In the genomic region with DNA sequence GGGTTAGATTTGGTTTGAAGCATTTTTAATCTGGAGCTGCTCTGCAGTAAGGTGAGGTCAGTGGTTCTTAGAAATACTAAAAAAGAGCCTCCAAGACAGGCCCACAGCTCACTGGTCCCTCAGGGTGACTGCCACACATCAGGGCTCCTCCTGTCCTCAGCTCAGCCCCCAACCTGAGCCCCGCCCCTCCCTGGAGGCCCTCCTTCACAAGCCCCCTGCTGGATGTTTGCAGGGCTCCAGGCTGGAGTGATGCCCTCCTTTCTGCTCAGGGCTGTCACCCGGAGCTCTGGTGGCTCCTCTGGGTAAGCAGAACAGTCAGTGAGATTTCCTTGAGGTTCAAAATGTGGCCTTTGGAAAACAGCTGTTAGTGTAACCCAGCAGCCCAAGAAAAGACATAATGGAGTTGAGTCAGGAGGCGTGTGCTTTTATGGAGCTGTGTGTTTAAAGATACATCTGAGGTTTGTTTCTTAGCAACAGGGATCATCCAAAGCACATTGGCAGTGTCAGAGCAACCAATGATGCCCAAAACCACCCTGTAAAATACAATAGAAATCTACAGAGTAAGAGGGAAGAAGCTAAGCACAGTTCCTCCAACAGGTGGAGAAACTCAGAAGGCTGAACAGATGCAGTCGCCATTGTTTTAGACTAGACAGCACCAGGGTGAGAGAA, we compare ENCODE assay signal across 10 cellular contexts. TPM values are rescaled to one million over a fixed set of nuclear protein-coding genes. Genes with fewer than 3 reads are reported as not detected.
A peak's percentile ranks its signal among the peaks of the same experiment; 100 is the strongest.
DNase-seq lines count a peak whose midpoint lies in the region; ATAC-seq and TF ChIP-seq lines count a peak whose summit lies in the region.
"Had no signal": no experiment of that assay in that cellular context is flagged by ENCODE, and none has a peak within 500 bp of the region (broad histone marks: within the 10 kb centered on the region; RNA-seq: fewer than 3 reads in every experiment).

No MANE protein-coding gene starts in this region.

- H3K27me3 ChIP-seq in rectal smooth muscle tissue (ENCODE audit: control insufficient read depth, insufficient read depth, low read length) (no peaks in the 10 kb centered on the region), right cardiac atrium (ENCODE audit: control insufficient read depth, insufficient read depth) (no peaks in the 10 kb centered on the region)

- peak overlapping the region; percentile 81 for H3K27ac ChIP-seq in rectal smooth muscle tissue (ENCODE audit: low read depth, low read length)
- H3K27ac ChIP-seq in right cardiac atrium (ENCODE audit: low read length): no peak overlapping the region
- H3K27ac ChIP-seq: C4-2B, SK-N-MC had no signal

- no peaks in the 10 kb centered on the region for H3K36me3 ChIP-seq in rectal smooth muscle tissue (ENCODE audit: control insufficient read depth, insufficient read depth, low read length)

- no peak overlapping the region for H3K9ac ChIP-seq in rectal smooth muscle tissue (ENCODE audit: low read length)

- H3K4me1 ChIP-seq in rectal smooth muscle tissue (ENCODE audit: control insufficient read depth, insufficient read depth, low read length) (peaks cover 46% of the 10 kb centered on the region), right cardiac atrium (ENCODE audit: control insufficient read depth, insufficient read depth, low read length) (no peaks in the 10 kb centered on the region)

- peak; percentile 19 for DNase-seq in NCI-H2196 (lab: John Stamatoyannopoulos, UW; ENCODE audit: unreplicated experiment)
- no peak for DNase-seq in NCI-H2196 treated with DMSO at 0.1 percent for 48 hours (lab: John Stamatoyannopoulos, UW; ENCODE audit: unreplicated experiment)
- peak; percentile 48 for DNase-seq in KBM-7
- DNase-seq in astrocyte of the cerebellum (ENCODE audit: low read depth): no peak
- no peak for DNase-seq in NOMO-1 treated with dmso at 0.1 percent for 144 hours (lab: John Stamatoyannopoulos, UW; ENCODE audit: unreplicated experiment)
- no peak for DNase-seq in right cardiac atrium
- DNase-seq in activated effector memory CD4-positive, alpha-beta T cell treated with anti-CD3 and anti-CD28 coated beads, Interleukin-2, amount 50 U/mL, for 16 hours: no peak

- no peak overlapping the region for H3K4me3 ChIP-seq in astrocyte of the cerebellum (ENCODE audit: low read depth, low read length)
- H3K4me3 ChIP-seq in rectal smooth muscle tissue (ENCODE audit: low read length): no peak overlapping the region
- no peak overlapping the region for H3K4me3 ChIP-seq in right cardiac atrium (ENCODE audit: low read length)
- H3K4me3 ChIP-seq: SK-N-MC had no signal

- 64% methylated on average over 4 of the region's 4 CpGs for WGBS in right cardiac atrium

- TF ChIP-seq CTCF in astrocyte of the cerebellum (IDR thresholded peaks at IDR 0.05; ENCODE audit: low read depth, low read length, missing control alignments): peak; percentile 24

- in situ Hi-C loops in KBM-7 (cut with MboI; ENCODE audit: low pct_unique_long_range_greater_than_20kb, low sequenced_read_pairs): no loop called here
- in situ Hi-C loops in astrocyte of the cerebellum (cut with HindIII; ENCODE audit: low sequenced_read_pairs): no loop called here

- H3K9me3 ChIP-seq in right cardiac atrium (ENCODE audit: control insufficient read depth, low read length): no peaks in the 10 kb centered on the region

- intact Hi-C loops in right cardiac atrium (cut with DNase I): no loop called here

- no peak for ATAC-seq in right cardiac atrium

RNA-seq across cellular contexts. Expression of gene STUM, which starts 21.4 kb away (rescaled TPM):
- 1 to 10 TPM in 2 of 4 donors, under 1 TPM in 2; 0.47 to 1.2 (median 0.86) TPM for total RNA-seq in right cardiac atrium
- 0.70 TPM for polyA plus RNA-seq in right cardiac atrium

Comparison
In these comparisons a context has a peak if more than half of its experiments do, and no peak if none do; other contexts are left out.
1. DNase-seq: peak in NCI-H2196 (single experiment) and KBM-7 (single experiment); none in NCI-H2196 treated with DMSO at 0.1 percent for 48 hours (single experiment), astrocyte of the cerebellum (single experiment), NOMO-1 treated with dmso at 0.1 percent for 144 hours (single experiment), right cardiac atrium (0 of 3) and activated effector memory CD4-positive, alpha-beta T cell treated with anti-CD3 and anti-CD28 coated beads, Interleukin-2, amount 50 U/mL, for 16 hours (single experiment).